Comparison of ENCODE assay signal across 8 cellular contexts in genomic region chr17:80761421-80761871, GRCh38.
A peak's percentile ranks its signal among the peaks of the same experiment; 100 is the strongest.
DNase-seq lines count a peak whose midpoint lies in the region; ATAC-seq lines count a peak whose summit lies in the region.

No MANE protein-coding gene starts in this region.

- CTCF ChIA-PET in activated CD4-positive, alpha-beta T cell treated with anti-CD3 and anti-CD28 coated beads, Interleukin-2, amount 10 ng/mL, durations not matched to agents 7 days and 5 days (lab: Charles Lee): interaction anchor here (0.8 to 1.1 kb wide), 4 partner anchors 7 to 138 kb away, joined by 3 to 4 read pairs (median 3); no protein-coding TSS in a partner anchor

- peaks cover 3% of the 10 kb centered on the region for H3K9me3 Mint-ChIP-seq in activated CD4-positive, alpha-beta T cell treated with anti-CD3 and anti-CD28 coated beads, Interleukin-2, amount 10 ng/mL, durations not matched to agents 7 days and 5 days
- H3K9me3 Mint-ChIP-seq in effector memory CD8-positive, alpha-beta T cell: no peaks in the 10 kb centered on the region

- peaks cover 36% of the 10 kb centered on the region for H3K36me3 ChIP-seq in KOPT-K1 (ENCODE audit: insufficient read depth, low read length)

- H3K27me3 Mint-ChIP-seq in activated CD4-positive, alpha-beta T cell treated with anti-CD3 and anti-CD28 coated beads, Interleukin-2, amount 10 ng/mL, durations not matched to agents 7 days and 5 days: no peaks in the 10 kb centered on the region
- no peaks in the 10 kb centered on the region for H3K27me3 Mint-ChIP-seq in effector memory CD8-positive, alpha-beta T cell

- H3K4me1 Mint-ChIP-seq in activated CD4-positive, alpha-beta T cell treated with anti-CD3 and anti-CD28 coated beads, Interleukin-2, amount 10 ng/mL, durations not matched to agents 7 days and 5 days: peaks cover 83% of the 10 kb centered on the region
- H3K4me1 Mint-ChIP-seq in effector memory CD8-positive, alpha-beta T cell (ENCODE audit: low read depth in 2 of 2): peaks cover 37 to 54% of the 10 kb centered on the region in 2 donors

- peak overlapping the region; percentile 97 for H3K27ac Mint-ChIP-seq in activated CD4-positive, alpha-beta T cell treated with anti-CD3 and anti-CD28 coated beads, Interleukin-2, amount 10 ng/mL, durations not matched to agents 7 days and 5 days
- H3K27ac Mint-ChIP-seq in effector memory CD8-positive, alpha-beta T cell: peak overlapping the region; percentile 64 to 90

- peak overlapping the region; percentile 60 for H3K4me3 Mint-ChIP-seq in activated CD4-positive, alpha-beta T cell treated with anti-CD3 and anti-CD28 coated beads, Interleukin-2, amount 10 ng/mL, durations not matched to agents 7 days and 5 days
- peak overlapping the region; percentile 77 to 79 for H3K4me3 Mint-ChIP-seq in effector memory CD8-positive, alpha-beta T cell

- H3K27ac ChIP-seq in KOPT-K1 (ENCODE audit: low read depth, low read length, poor library complexity, severe bottlenecking): peak overlapping the region; percentile 92

- peak; percentile 66 for ATAC-seq in effector memory CD8-positive, alpha-beta T cell (replicated peaks)
- no peak for ATAC-seq in GM21360 (IDR thresholded peaks at IDR 0.05; ENCODE audit: unreplicated experiment)
- ATAC-seq in HG02610 (IDR thresholded peaks at IDR 0.05; ENCODE audit: unreplicated experiment): no peak

- H3K9me3 ChIP-seq in KOPT-K1 (ENCODE audit: insufficient read depth, low read length, poor library complexity, severe bottlenecking): no peaks in the 10 kb centered on the region

- H3K36me3 Mint-ChIP-seq in activated CD4-positive, alpha-beta T cell treated with anti-CD3 and anti-CD28 coated beads, Interleukin-2, amount 10 ng/mL, durations not matched to agents 7 days and 5 days (ENCODE audit: low read depth): peaks cover 55% of the 10 kb centered on the region
- peaks cover 3% of the 10 kb centered on the region for H3K36me3 Mint-ChIP-seq in effector memory CD8-positive, alpha-beta T cell (ENCODE audit: insufficient read depth)

- peak; percentile 71 for DNase-seq in activated CD4-positive, alpha-beta T cell treated with anti-CD3 and anti-CD28 coated beads, Interleukin-2, amount 10 ng/mL, durations not matched to agents 7 days and 5 days
- peak; percentile 21 to 29 (median 22) for DNase-seq in effector memory CD8-positive, alpha-beta T cell
- DNase-seq in stimulated activated CD4-positive, alpha-beta T cell treated with anti-CD3 and anti-CD28 coated beads, TNF-alpha, amount 100 ng/mL, for 48 hours (ENCODE audit: low read depth in 3 of 3): peak; percentile 61 to 68 (median 66)
- DNase-seq in iPS-NIHi7 (ENCODE audit: extremely low spot score) (no peak), DMS114 treated with DMSO at 0.1 percent for 48 hours (lab: John Stamatoyannopoulos, UW; ENCODE audit: unreplicated experiment) (no peak)

- POLR2A ChIA-PET in activated CD4-positive, alpha-beta T cell treated with anti-CD3 and anti-CD28 coated beads, Interleukin-2, amount 10 ng/mL, durations not matched to agents 7 days and 5 days (lab: Charles Lee): interaction anchor here (0.5 to 0.6 kb wide), 2 partner anchors 23 to 214 kb away, joined by 3 to 4 read pairs; no protein-coding TSS in a partner anchor

Comparison
In these comparisons a context has a peak if more than half of its experiments do, and no peak if none do; other contexts are left out.
1. DNase-seq: peak in activated CD4-positive, alpha-beta T cell treated with anti-CD3 and anti-CD28 coated beads, Interleukin-2, amount 10 ng/mL, durations not matched to agents 7 days and 5 days (single experiment), effector memory CD8-positive, alpha-beta T cell (3 of 3) and stimulated activated CD4-positive, alpha-beta T cell treated with anti-CD3 and anti-CD28 coated beads, TNF-alpha, amount 100 ng/mL, for 48 hours (3 of 3); none in iPS-NIHi7 (single experiment) and DMS114 treated with DMSO at 0.1 percent for 48 hours (single experiment).